Comparison of ENCODE assay signal across 22 cellular contexts in the genomic region with DNA sequence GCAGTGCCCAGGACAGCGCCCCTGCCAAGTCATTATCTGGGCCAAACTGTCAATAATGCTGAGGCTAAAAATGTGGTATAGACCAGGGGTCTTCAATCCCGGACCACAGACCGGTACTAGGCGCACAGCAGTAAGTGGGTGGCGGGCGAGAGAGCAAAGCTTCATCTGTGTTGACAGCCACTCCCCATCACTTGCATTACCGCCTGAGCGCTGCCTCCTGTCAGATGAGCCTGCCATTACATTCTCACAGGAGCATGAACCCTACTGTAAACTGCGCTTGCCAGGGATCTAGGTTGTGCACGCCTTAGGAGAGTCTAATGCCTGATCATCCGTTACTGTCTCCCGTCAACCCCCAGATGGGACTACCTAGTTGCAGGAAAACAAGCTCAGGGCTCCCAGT.
"Had no signal": no experiment of that assay in that cellular context is flagged by ENCODE, and none has a peak within 500 bp of the region (broad histone marks: within the 10 kb centered on the region; RNA-seq: fewer than 3 reads in every experiment).

No MANE protein-coding gene starts in this region.

- H3K27me3 Mint-ChIP-seq: activated CD4-positive, alpha-beta memory T cell treated with anti-CD3 and anti-CD28 coated beads, Interleukin-2, amount 10 ng/mL, durations not matched to agents 7 days and 5 days; activated naive CD4-positive, alpha-beta T cell treated with anti-CD3 and anti-CD28 coated beads, Interleukin-2, amount 50 U/mL, for 24 hours; activated T-helper 17 cell treated with anti-CD3 and anti-CD28 coated beads, Interleukin-2, amount 50 U/mL, for 72 hours; memory B cell; stimulated activated naive CD8-positive, alpha-beta T cell treated with anti-CD3 and anti-CD28 coated beads, Interleukin-15, amount 100 ng/mL, for 72 hours had no signal

- H3K9me3 ChIP-seq: esophagus squamous epithelium, left ventricle myocardium inferior, right atrium auricular region, upper lobe of right lung had no signal

- H3K27ac Mint-ChIP-seq: memory B cell, nephron progenitor cell had no signal

- H3K4me3 Mint-ChIP-seq: activated CD4-positive, alpha-beta memory T cell treated with anti-CD3 and anti-CD28 coated beads, Interleukin-2, amount 10 ng/mL, durations not matched to agents 7 days and 5 days; activated naive CD4-positive, alpha-beta T cell treated with anti-CD3 and anti-CD28 coated beads, Interleukin-2, amount 50 U/mL, for 24 hours; activated T-helper 17 cell treated with anti-CD3 and anti-CD28 coated beads, Interleukin-2, amount 50 U/mL, for 72 hours; memory B cell; nephron progenitor cell; stimulated activated naive CD8-positive, alpha-beta T cell treated with anti-CD3 and anti-CD28 coated beads, Interleukin-15, amount 100 ng/mL, for 72 hours had no signal

- H3K4me3 ChIP-seq: coronary artery, esophagus squamous epithelium, hepatocyte, left ventricle myocardium inferior, right atrium auricular region, upper lobe of right lung had no signal

- H2AFZ ChIP-seq: hepatocyte had no signal

- DNase-seq: activated CD4-positive, alpha-beta memory T cell treated with anti-CD3 and anti-CD28 coated beads, Interleukin-2, amount 10 ng/mL, durations not matched to agents 7 days and 5 days; activated CD4-positive, CD25-positive, alpha-beta regulatory T cell treated with anti-CD3 and anti-CD28 coated beads, Interleukin-2, amount 50 U/mL, for 72 hours; activated CD8-positive, alpha-beta memory T cell treated with anti-CD3 and anti-CD28 coated beads, Interleukin-2, amount 50 U/mL, for 4 hours; amniotic stem cell; central memory CD4-positive, alpha-beta T cell; esophagus squamous epithelium; kidney; left ventricle myocardium inferior; nephron progenitor cell; occipital lobe; small intestine; stimulated activated CD4-positive, alpha-beta T cell treated with anti-CD3 and anti-CD28 coated beads, Interleukin-4, amount 100 ng/mL, for 4 hours; stimulated activated CD8-positive, alpha-beta memory T cell treated with anti-CD3 and anti-CD28 coated beads, Interleukin-4, amount 100 ng/mL, for 48 hours; stimulated activated naive CD8-positive, alpha-beta T cell treated with anti-CD3 and anti-CD28 coated beads, Interleukin-15, amount 100 ng/mL, for 72 hours; upper lobe of right lung had no signal

- FAIRE-seq: endothelial cell of umbilical vein, kidney, small intestine had no signal

- H3K36me3 ChIP-seq: upper lobe of right lung had no signal

- H3K9me3 Mint-ChIP-seq: activated naive CD4-positive, alpha-beta T cell treated with anti-CD3 and anti-CD28 coated beads, Interleukin-2, amount 50 U/mL, for 24 hours; activated T-helper 17 cell treated with anti-CD3 and anti-CD28 coated beads, Interleukin-2, amount 50 U/mL, for 72 hours; memory B cell had no signal

- H3K4me2 ChIP-seq: hepatocyte had no signal

- H3K27ac ChIP-seq: coronary artery, hepatocyte, upper lobe of right lung had no signal

- H3K79me2 ChIP-seq: hepatocyte had no signal

- H3K27me3 ChIP-seq: esophagus squamous epithelium, hepatocyte, right atrium auricular region, upper lobe of right lung had no signal

- ATAC-seq: activated T-helper 17 cell treated with anti-CD3 and anti-CD28 coated beads, Interleukin-2, amount 50 U/mL, for 72 hours; stimulated activated naive CD8-positive, alpha-beta T cell treated with anti-CD3 and anti-CD28 coated beads, Interleukin-15, amount 100 ng/mL, for 72 hours; upper lobe of right lung had no signal
